Comparison of ENCODE assay signal across 9 cellular contexts in genomic region chr12:65171073-65171472, GRCh38. TPM values are rescaled to one million over a fixed set of nuclear protein-coding genes. Genes with fewer than 3 reads are reported as not detected.
DNase-seq lines count a peak whose midpoint lies in the region; ATAC-seq, FAIRE-seq and TF ChIP-seq lines count a peak whose summit lies in the region.
"Had no signal": no experiment of that assay in that cellular context is flagged by ENCODE, and none has a peak within 500 bp of the region (broad histone marks: within the 10 kb centered on the region; RNA-seq: fewer than 3 reads in every experiment).

No MANE protein-coding gene starts in this region.

- in situ Hi-C loops in HepG2 (cut with HindIII; ENCODE audit: extremely low pct_ligation_motif_present, low pct_unique_long_range_greater_than_20kb) = no loop called here

- H3K9me3 Mint-ChIP-seq in activated T-cell treated with anti-CD3 and anti-CD28 coated beads, Interleukin-2, amount 50 U/mL, for 4 hours = no peaks in the 10 kb centered on the region

- H3K4me3 ChIP-seq in adipocyte (ENCODE audit: low read length) (peak overlapping the region; percentile 100), HepG2 (replicated peaks in 1 of 3; ENCODE audit: insufficient read depth in 1 of 3, low read depth in 2 of 3, low read length in 3 of 3) (peak overlapping the region; percentile 92 to 97 (median 94)), tibial artery (peak overlapping the region; percentile 69 to 88)

- H3K9ac ChIP-seq in adipocyte (ENCODE audit: low read length) = peak overlapping the region; percentile 94
- peak overlapping the region; percentile 94 for H3K9ac ChIP-seq in HepG2 (ENCODE audit: insufficient read depth, low read depth, low read length)

- CTCF ChIA-PET in HepG2 (lab: Yijun Ruan, JAX; ENCODE audit: low intra/inter-chr PET ratio, low total read pairs) = no interaction called here

- H3K27me3 ChIP-seq in adipocyte (replicated peaks; ENCODE audit: control insufficient read depth, insufficient read depth, low read length) (peaks cover 2% of the 10 kb centered on the region), HepG2 (ENCODE audit: control insufficient read depth in 1 of 2, insufficient read depth in 2 of 2, low read length in 2 of 2) (no peaks in the 10 kb centered on the region; a peak in 1 of 5 replicates), tibial artery (no peaks in the 10 kb centered on the region)

- no peaks in the 10 kb centered on the region for H3K36me3 ChIP-seq in adipocyte (ENCODE audit: control insufficient read depth, insufficient read depth, low read length, severe bottlenecking)
- H3K36me3 ChIP-seq in HepG2 (replicated peaks in 1 of 2; ENCODE audit: control insufficient read depth in 1 of 2, insufficient read depth in 2 of 2, low read length in 2 of 2) = peaks cover 2 to 5% of the 10 kb centered on the region in 2 experiments; a peak in 3 of 5 replicates
- H3K36me3 ChIP-seq in tibial artery = no peaks in the 10 kb centered on the region

- peak overlapping the region; percentile 88 for H3K27ac ChIP-seq in HepG2 (ENCODE audit: extremely low read length, insufficient read depth, low read length)
- H3K27ac ChIP-seq in tibial artery = peak overlapping the region in 1 of 2 donors; percentile 97

- H4K20me1 ChIP-seq in HepG2 (ENCODE audit: insufficient read depth, low read length) = peaks cover 49% of the 10 kb centered on the region

- POLR2A ChIA-PET in HepG2 (lab: Yijun Ruan, JAX) = interaction anchor here (3.1 kb wide), 1 partner anchor 11 kb away, joined by 8 read pairs; no protein-coding TSS in a partner anchor

- FAIRE-seq in HepG2 (lab: Jason Lieb, UNC) = peak; percentile 39

- H3K27me3 Mint-ChIP-seq in activated T-cell treated with anti-CD3 and anti-CD28 coated beads, Interleukin-2, amount 50 U/mL, for 4 hours (ENCODE audit: low read depth) = peaks cover under 1% of the 10 kb centered on the region

- no peak for TF ChIP-seq POLR2A in HepG2 (IDR thresholded peaks at IDR 0.05; ENCODE audit: insufficient read depth in 1 of 2, low read depth in 2 of 2, low read length in 2 of 2)

- peaks cover 34% of the 10 kb centered on the region for H3K4me1 Mint-ChIP-seq in activated T-cell treated with anti-CD3 and anti-CD28 coated beads, Interleukin-2, amount 50 U/mL, for 4 hours (ENCODE audit: low read depth)

- TF ChIP-seq CTCF in HepG2 (CRISPR knock-in tag; IDR thresholded peaks at IDR 0.05) = no peak
- no peak for TF ChIP-seq CTCF in tibial artery (IDR thresholded peaks at IDR 0.05)

- BruUV-seq in HepG2 (replicated peaks; lab: Mats Ljungman, UMichigan) = TSS peak; percentile 45

- no peak overlapping the region for H2AFZ ChIP-seq in HepG2 (ENCODE audit: low read length)

- ATAC-seq in activated T-cell treated with anti-CD3 and anti-CD28 coated beads, Interleukin-2, amount 50 U/mL, for 4 hours = no peak
- no peak for ATAC-seq in HepG2

- WGBS in HepG2 (ENCODE audit: low lambda C conversion rate) = 25% methylated on average over 8 of the region's 8 CpGs

- H3K4me2 ChIP-seq in HepG2 (ENCODE audit: low read depth, low read length) = peak overlapping the region; percentile 91

- H3K9me3 ChIP-seq in adipocyte (ENCODE audit: control insufficient read depth, low read length) (no peaks in the 10 kb centered on the region), HepG2 (ENCODE audit: low read length) (no peaks in the 10 kb centered on the region), tibial artery (no peaks in the 10 kb centered on the region)

- TF ChIP-seq RAD21 in HepG2 (CRISPR knock-in tag; IDR thresholded peaks at IDR 0.05) = no peak

- peak overlapping the region; percentile 99 for H3K4me3 Mint-ChIP-seq in activated T-cell treated with anti-CD3 and anti-CD28 coated beads, Interleukin-2, amount 50 U/mL, for 4 hours

- no peak for TF ChIP-seq EP300 in HepG2 (IDR thresholded peaks at IDR 0.05; ENCODE audit: low read depth in 2 of 2, low read length in 2 of 2)
- no peak for TF ChIP-seq EP300 in HepG2 (CRISPR knock-in tag; IDR thresholded peaks at IDR 0.05; ENCODE audit: borderline replicate concordance)

- peaks cover 9% of the 10 kb centered on the region for H3K36me3 Mint-ChIP-seq in activated T-cell treated with anti-CD3 and anti-CD28 coated beads, Interleukin-2, amount 50 U/mL, for 4 hours (ENCODE audit: insufficient read depth)

- intact Hi-C loops in HepG2 (cut with micrococcal nuclease; ENCODE audit: unreplicated experiment) = loop anchor here (5.0 kb wide), 1 partner anchor 66 kb away; no protein-coding TSS in a partner anchor
- intact Hi-C loops in tibial artery (cut with DNase I; ENCODE audit: low total_unique reads) = no loop called here

- H3K79me2 ChIP-seq in HepG2 (ENCODE audit: insufficient read depth, low read length) = peaks cover 64% of the 10 kb centered on the region

- DNase-seq in activated T-cell treated with anti-CD3 and anti-CD28 coated beads, Interleukin-2, amount 50 U/mL, for 4 hours = no peak
- DNase-seq in activated T-cell treated with anti-CD3 and anti-CD28 coated beads, Interleukin-2, amount 50 U/mL, for 1 hour = no peak
- DNase-seq in adipocyte (ENCODE audit: low read depth) (peak; percentile 56), HepG2 (ENCODE audit: low spot score) (no peak), tibial artery (no peak), NCI-H446 (lab: John Stamatoyannopoulos, UW) (no peak), NCI-H82 treated with DMSO at 0.1 percent for 48 hours (lab: John Stamatoyannopoulos, UW; ENCODE audit: unreplicated experiment) (no peak)
- DNase-seq in activated CD4-positive, CD25-positive, alpha-beta regulatory T cell treated with anti-CD3 and anti-CD28 coated beads, Interleukin-2, amount 50 U/mL, for 72 hours = no peak

- H3K4me1 ChIP-seq in adipocyte (ENCODE audit: control insufficient read depth, insufficient read depth, low read length) = peaks cover 49% of the 10 kb centered on the region
- H3K4me1 ChIP-seq in HepG2 (ENCODE audit: insufficient read depth, low read length) = peaks cover 49% of the 10 kb centered on the region
- H3K4me1 ChIP-seq in tibial artery = peaks cover 0 to 49% (median 42%) of the 10 kb centered on the region in 4 donors

TF ChIP-seq in HepG2, 621 proteins besides CTCF, POLR2A, EP300 and RAD21 (continues in another document):
- TF ChIP-seq ZNF724P (CRISPR knock-in tag; IDR thresholded peaks at IDR 0.05; ENCODE audit: borderline replicate concordance) = no peak
- no peak for TF ChIP-seq ZNF124 (CRISPR knock-in tag; IDR thresholded peaks at IDR 0.05)
- no peak for TF ChIP-seq ZSCAN12 (CRISPR knock-in tag; IDR thresholded peaks at IDR 0.05)

RNA-seq across cellular contexts. Expression of gene LEMD3, which starts 1.7 kb away (rescaled TPM):
- 10 to 100 TPM; 30.9 to 34.3 (median 32.5) TPM for total RNA-seq in activated T-cell treated with anti-CD3 and anti-CD28 coated beads, Interleukin-2, amount 50 U/mL, for 4 hours
- total RNA-seq in HepG2 (2016; rRNA removed; fragmentation: Illumina TruSeq; extraction: Trizol) = 12.3 and 18.7 TPM in 2 replicates
- total RNA-seq in HepG2 (2016; cell fraction: cytosol; rRNA removed; fragmentation: Illumina TruSeq; extraction: Trizol; ENCODE audit: low read depth) = 2.2 and 2.6 TPM in 2 replicates
- 12.9 and 19.6 TPM in 2 replicates for total RNA-seq in HepG2 (2016; cell fraction: insoluble cytoplasmic fraction; rRNA removed; fragmentation: Illumina TruSeq; extraction: Trizol)
- 3.5 and 4.4 TPM in 2 replicates for total RNA-seq in HepG2 (2016; cell fraction: membrane; rRNA removed; fragmentation: Illumina TruSeq; extraction: Trizol)
- total RNA-seq in HepG2 (2016; cell fraction: nucleus; rRNA removed; fragmentation: Illumina TruSeq; extraction: Trizol) = 35.1 and 35.6 TPM in 2 replicates
- polyA plus RNA-seq in HepG2 (2011; rRNA removed) = 7.0 and 9.3 TPM in 2 replicates
- polyA plus RNA-seq in HepG2 (2011; cell fraction: cytosol; rRNA removed) = 3.0 and 4.1 TPM in 2 replicates
- polyA plus RNA-seq in HepG2 (2011; cell fraction: nucleus; rRNA removed) = 8.9 and 12.1 TPM in 2 replicates
- 9.7 and 12.5 TPM in 2 replicates for polyA plus RNA-seq in HepG2 (2012)
- 0.48 and 0.51 TPM in 2 replicates for polyA plus RNA-seq in HepG2 (2016; cell fraction: cytosol; fragmentation: Illumina TruSeq; extraction: Trizol; ENCODE audit: low read depth)
- polyA plus RNA-seq in HepG2 (2016; cell fraction: insoluble cytoplasmic fraction; fragmentation: Illumina TruSeq; extraction: Trizol; ENCODE audit: low read depth) = 7.0 and 7.5 TPM in 2 replicates
- polyA plus RNA-seq in HepG2 (2016; cell fraction: membrane; fragmentation: Illumina TruSeq; extraction: Trizol; ENCODE audit: low read depth) = 1.00 and 1.2 TPM in 2 replicates
- 32.6 and 32.9 TPM in 2 replicates for polyA plus RNA-seq in HepG2 (2016; cell fraction: nucleus; fragmentation: Illumina TruSeq; extraction: Trizol; ENCODE audit: insufficient read depth, low read depth)
- 9.1 and 9.5 TPM in 2 replicates for polyA minus RNA-seq in HepG2 (2011; rRNA and poly(A)+ RNA removed; ENCODE audit: low replicate concordance)
- 11.1 and 11.5 TPM in 2 replicates for polyA minus RNA-seq in HepG2 (2011; cell fraction: cytosol; rRNA and poly(A)+ RNA removed)
- 36.2 and 40.9 TPM in 2 replicates for polyA minus RNA-seq in HepG2 (2011; cell fraction: nucleus; rRNA and poly(A)+ RNA removed)

RNA-seq across cellular contexts. Expression of gene WIF1, which starts 50.0 kb away (rescaled TPM):
- under 1 TPM in 1 of 3 donors, not detected in 2; 0.08 TPM for total RNA-seq in activated T-cell treated with anti-CD3 and anti-CD28 coated beads, Interleukin-2, amount 50 U/mL, for 4 hours
- total RNA-seq in HepG2 (2016; rRNA removed; fragmentation: Illumina TruSeq; extraction: Trizol) = not detected in 2 replicates
- total RNA-seq in HepG2 (2016; cell fraction: cytosol; rRNA removed; fragmentation: Illumina TruSeq; extraction: Trizol; ENCODE audit: low read depth) = not detected in 2 replicates
- total RNA-seq in HepG2 (2016; cell fraction: insoluble cytoplasmic fraction; rRNA removed; fragmentation: Illumina TruSeq; extraction: Trizol) = not detected in 2 replicates
- not detected in 2 replicates for total RNA-seq in HepG2 (2016; cell fraction: membrane; rRNA removed; fragmentation: Illumina TruSeq; extraction: Trizol)
- total RNA-seq in HepG2 (2016; cell fraction: nucleus; rRNA removed; fragmentation: Illumina TruSeq; extraction: Trizol) = not detected in 2 replicates
- not detected in 2 replicates for polyA plus RNA-seq in HepG2 (2011; rRNA removed)
- polyA plus RNA-seq in HepG2 (2011; cell fraction: cytosol; rRNA removed) = not detected in 2 replicates
- polyA plus RNA-seq in HepG2 (2011; cell fraction: nucleus; rRNA removed) = not detected in 2 replicates
- polyA plus RNA-seq in HepG2 (2012) = not detected in 2 replicates
- not detected in 2 replicates for polyA plus RNA-seq in HepG2 (2016; cell fraction: cytosol; fragmentation: Illumina TruSeq; extraction: Trizol; ENCODE audit: low read depth)
- polyA plus RNA-seq in HepG2 (2016; cell fraction: insoluble cytoplasmic fraction; fragmentation: Illumina TruSeq; extraction: Trizol; ENCODE audit: low read depth) = not detected in 2 replicates
- polyA plus RNA-seq in HepG2 (2016; cell fraction: membrane; fragmentation: Illumina TruSeq; extraction: Trizol; ENCODE audit: low read depth) = not detected in 2 replicates
- not detected in 2 replicates for polyA plus RNA-seq in HepG2 (2016; cell fraction: nucleus; fragmentation: Illumina TruSeq; extraction: Trizol; ENCODE audit: insufficient read depth, low read depth)
- not detected in 2 replicates for polyA minus RNA-seq in HepG2 (2011; rRNA and poly(A)+ RNA removed; ENCODE audit: low replicate concordance)
- polyA minus RNA-seq in HepG2 (2011; cell fraction: cytosol; rRNA and poly(A)+ RNA removed) = not detected in 2 replicates
- not detected in 2 replicates for polyA minus RNA-seq in HepG2 (2011; cell fraction: nucleus; rRNA and poly(A)+ RNA removed)
- total RNA-seq: renal cortical epithelial cell had no signal
